Comparison of ENCODE assay signal across 1 cellular context in the genomic region with DNA sequence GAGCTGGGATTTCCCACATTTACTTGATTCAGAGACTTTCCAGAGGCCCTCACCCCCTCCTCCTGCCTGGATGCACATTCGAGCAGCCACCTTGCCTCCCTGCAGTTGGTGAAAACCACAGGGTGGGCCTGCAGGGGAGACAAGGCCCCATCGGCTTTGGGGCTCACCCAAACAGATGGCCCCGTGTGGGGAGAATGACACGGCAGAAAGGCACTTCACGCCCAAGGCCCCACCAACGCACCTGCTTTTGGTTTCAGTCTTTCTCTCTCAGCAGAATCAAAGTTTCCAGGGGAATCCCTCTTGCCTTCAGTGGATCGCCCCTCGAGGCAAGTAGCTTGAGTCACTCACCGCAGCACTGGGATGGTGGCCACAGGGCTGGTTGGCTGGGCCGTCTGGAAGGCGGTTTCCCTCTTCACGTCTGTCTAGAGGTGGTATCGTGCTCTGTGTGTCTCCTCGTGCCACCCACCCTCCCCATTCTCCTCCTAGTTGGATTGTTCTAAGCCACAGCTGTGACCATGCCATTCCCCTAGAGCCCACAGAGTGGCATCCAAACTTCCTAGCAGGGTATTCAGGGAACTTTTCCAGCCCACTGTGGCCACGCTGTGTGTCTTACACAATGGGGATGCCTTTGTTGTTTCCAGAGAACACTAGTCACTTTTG.
TF ChIP-seq lines count a peak whose summit lies in the region.

No MANE protein-coding gene starts in this region.

TF ChIP-seq in GM12878, 131 proteins besides CTCF, POLR2A, EP300 and RAD21 (continued from another document and continues in another):
- TF ChIP-seq, protein P1, sequence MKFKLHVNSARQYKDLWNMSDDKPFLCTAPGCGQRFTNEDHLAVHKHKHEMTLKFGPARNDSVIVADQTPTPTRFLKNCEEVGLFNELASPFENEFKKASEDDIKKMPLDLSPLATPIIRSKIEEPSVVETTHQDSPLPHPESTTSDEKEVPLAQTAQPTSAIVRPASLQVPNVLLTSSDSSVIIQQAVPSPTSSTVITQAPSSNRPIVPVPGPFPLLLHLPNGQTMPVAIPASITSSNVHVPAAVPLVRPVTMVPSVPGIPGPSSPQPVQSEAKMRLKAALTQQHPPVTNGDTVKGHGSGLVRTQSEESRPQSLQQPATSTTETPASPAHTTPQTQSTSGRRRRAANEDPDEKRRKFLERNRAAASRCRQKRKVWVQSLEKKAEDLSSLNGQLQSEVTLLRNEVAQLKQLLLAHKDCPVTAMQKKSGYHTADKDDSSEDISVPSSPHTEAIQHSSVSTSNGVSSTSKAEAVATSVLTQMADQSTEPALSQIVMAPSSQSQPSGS (IDR thresholded peaks at IDR 0.05; ENCODE audit: low read length): peak; percentile 74
- TF ChIP-seq DPF2 (IDR thresholded peaks at IDR 0.05): peak; percentile 93
- no peak; the same call in 1 of the 2 replicates for TF ChIP-seq MEF2A (IDR thresholded peaks at IDR 0.05; ENCODE audit: insufficient read depth, low read depth, low read length)
- TF ChIP-seq, protein P2, sequence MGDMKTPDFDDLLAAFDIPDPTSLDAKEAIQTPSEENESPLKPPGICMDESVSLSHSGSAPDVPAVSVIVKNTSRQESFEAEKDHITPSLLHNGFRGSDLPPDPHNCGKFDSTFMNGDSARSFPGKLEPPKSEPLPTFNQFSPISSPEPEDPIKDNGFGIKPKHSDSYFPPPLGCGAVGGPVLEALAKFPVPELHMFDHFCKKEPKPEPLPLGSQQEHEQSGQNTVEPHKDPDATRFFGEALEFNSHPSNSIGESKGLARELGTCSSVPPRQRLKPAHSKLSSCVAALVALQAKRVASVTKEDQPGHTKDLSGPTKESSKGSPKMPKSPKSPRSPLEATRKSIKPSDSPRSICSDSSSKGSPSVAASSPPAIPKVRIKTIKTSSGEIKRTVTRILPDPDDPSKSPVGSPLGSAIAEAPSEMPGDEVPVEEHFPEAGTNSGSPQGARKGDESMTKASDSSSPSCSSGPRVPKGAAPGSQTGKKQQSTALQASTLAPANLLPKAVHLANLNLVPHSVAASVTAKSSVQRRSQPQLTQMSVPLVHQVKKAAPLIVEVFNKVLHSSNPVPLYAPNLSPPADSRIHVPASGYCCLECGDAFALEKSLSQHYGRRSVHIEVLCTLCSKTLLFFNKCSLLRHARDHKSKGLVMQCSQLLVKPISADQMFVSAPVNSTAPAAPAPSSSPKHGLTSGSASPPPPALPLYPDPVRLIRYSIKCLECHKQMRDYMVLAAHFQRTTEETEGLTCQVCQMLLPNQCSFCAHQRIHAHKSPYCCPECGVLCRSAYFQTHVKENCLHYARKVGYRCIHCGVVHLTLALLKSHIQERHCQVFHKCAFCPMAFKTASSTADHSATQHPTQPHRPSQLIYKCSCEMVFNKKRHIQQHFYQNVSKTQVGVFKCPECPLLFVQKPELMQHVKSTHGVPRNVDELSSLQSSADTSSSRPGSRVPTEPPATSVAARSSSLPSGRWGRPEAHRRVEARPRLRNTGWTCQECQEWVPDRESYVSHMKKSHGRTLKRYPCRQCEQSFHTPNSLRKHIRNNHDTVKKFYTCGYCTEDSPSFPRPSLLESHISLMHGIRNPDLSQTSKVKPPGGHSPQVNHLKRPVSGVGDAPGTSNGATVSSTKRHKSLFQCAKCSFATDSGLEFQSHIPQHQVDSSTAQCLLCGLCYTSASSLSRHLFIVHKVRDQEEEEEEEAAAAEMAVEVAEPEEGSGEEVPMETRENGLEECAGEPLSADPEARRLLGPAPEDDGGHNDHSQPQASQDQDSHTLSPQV (IDR thresholded peaks at IDR 0.05): no peak
- TF ChIP-seq HCFC1 (IDR thresholded peaks at IDR 0.05; ENCODE audit: low read length): peak; percentile 18
- TF ChIP-seq, protein P3, sequence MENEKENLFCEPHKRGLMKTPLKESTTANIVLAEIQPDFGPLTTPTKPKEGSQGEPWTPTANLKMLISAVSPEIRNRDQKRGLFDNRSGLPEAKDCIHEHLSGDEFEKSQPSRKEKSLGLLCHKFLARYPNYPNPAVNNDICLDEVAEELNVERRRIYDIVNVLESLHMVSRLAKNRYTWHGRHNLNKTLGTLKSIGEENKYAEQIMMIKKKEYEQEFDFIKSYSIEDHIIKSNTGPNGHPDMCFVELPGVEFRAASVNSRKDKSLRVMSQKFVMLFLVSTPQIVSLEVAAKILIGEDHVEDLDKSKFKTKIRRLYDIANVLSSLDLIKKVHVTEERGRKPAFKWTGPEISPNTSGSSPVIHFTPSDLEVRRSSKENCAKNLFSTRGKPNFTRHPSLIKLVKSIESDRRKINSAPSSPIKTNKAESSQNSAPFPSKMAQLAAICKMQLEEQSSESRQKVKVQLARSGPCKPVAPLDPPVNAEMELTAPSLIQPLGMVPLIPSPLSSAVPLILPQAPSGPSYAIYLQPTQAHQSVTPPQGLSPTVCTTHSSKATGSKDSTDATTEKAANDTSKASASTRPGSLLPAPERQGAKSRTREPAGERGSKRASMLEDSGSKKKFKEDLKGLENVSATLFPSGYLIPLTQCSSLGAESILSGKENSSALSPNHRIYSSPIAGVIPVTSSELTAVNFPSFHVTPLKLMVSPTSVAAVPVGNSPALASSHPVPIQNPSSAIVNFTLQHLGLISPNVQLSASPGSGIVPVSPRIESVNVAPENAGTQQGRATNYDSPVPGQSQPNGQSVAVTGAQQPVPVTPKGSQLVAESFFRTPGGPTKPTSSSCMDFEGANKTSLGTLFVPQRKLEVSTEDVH (IDR thresholded peaks at IDR 0.05; ENCODE audit: low read depth, partially characterized antibody): peak; percentile 14
- TF ChIP-seq ETV6 (conservative IDR thresholded peaks at IDR 0.05 in 1 of 2, IDR thresholded peaks at IDR 0.05 in 1 of 2; ENCODE audit: borderline replicate concordance in 1 of 2, low read depth in 1 of 2): peak in 1 of 2 experiments; percentile 74; a peak in 1 of 4 replicates
- TF ChIP-seq, protein P4, sequence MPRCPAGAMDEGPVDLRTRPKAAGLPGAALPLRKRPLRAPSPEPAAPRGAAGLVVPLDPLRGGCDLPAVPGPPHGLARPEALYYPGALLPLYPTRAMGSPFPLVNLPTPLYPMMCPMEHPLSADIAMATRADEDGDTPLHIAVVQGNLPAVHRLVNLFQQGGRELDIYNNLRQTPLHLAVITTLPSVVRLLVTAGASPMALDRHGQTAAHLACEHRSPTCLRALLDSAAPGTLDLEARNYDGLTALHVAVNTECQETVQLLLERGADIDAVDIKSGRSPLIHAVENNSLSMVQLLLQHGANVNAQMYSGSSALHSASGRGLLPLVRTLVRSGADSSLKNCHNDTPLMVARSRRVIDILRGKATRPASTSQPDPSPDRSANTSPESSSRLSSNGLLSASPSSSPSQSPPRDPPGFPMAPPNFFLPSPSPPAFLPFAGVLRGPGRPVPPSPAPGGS (IDR thresholded peaks at IDR 0.05; ENCODE audit: borderline replicate concordance, insufficient read depth, low read depth, low read length, poor library complexity, severe bottlenecking): peak; percentile 93
- peak; percentile 74; the same call in 1 of the 2 replicates for TF ChIP-seq ZNF207 (IDR thresholded peaks at IDR 0.05; ENCODE audit: borderline replicate concordance)
- peak; percentile 82 for TF ChIP-seq KLF5 (IDR thresholded peaks at IDR 0.05; ENCODE audit: partially characterized antibody)
- TF ChIP-seq, protein P5, sequence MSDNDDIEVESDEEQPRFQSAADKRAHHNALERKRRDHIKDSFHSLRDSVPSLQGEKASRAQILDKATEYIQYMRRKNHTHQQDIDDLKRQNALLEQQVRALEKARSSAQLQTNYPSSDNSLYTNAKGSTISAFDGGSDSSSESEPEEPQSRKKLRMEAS (IDR thresholded peaks at IDR 0.05; ENCODE audit: low read depth, low read length): no peak; the same call in 1 of the 2 replicates
- peak; percentile 98 for TF ChIP-seq EED (IDR thresholded peaks at IDR 0.05; ENCODE audit: low read depth)
- peak; percentile 94 for TF ChIP-seq TBL1XR1 (IDR thresholded peaks at IDR 0.05; ENCODE audit: low read depth, low read length)
- TF ChIP-seq RBBP5 (conservative IDR thresholded peaks at IDR 0.05): no peak
- peak; percentile 96 for TF ChIP-seq TCF3 (IDR thresholded peaks at IDR 0.05; ENCODE audit: borderline replicate concordance, insufficient read depth, low read depth, low read length)
- peak; percentile 73; the same call in 1 of the 2 replicates for TF ChIP-seq MYB (IDR thresholded peaks at IDR 0.05; ENCODE audit: borderline replicate concordance, low read depth, low read length)
- peak; percentile 97 for TF ChIP-seq CBFB (IDR thresholded peaks at IDR 0.05; ENCODE audit: low read depth)
- peak; percentile 67; the same call in 1 of the 2 replicates for TF ChIP-seq TAF1 (IDR thresholded peaks at IDR 0.05; ENCODE audit: borderline replicate concordance, low read depth, low read length)
- no peak; the same call in none of the 2 replicates for TF ChIP-seq HDGF (IDR thresholded peaks at IDR 0.05)
- TF ChIP-seq MEF2B (IDR thresholded peaks at IDR 0.05; ENCODE audit: partially characterized antibody, poor library complexity, severe bottlenecking): peak; percentile 71
- peak; percentile 69; the same call in 1 of the 2 replicates for TF ChIP-seq PML (IDR thresholded peaks at IDR 0.05; ENCODE audit: low read length)
- no peak for TF ChIP-seq ESRRA (IDR thresholded peaks at IDR 0.05; ENCODE audit: low read length)
- TF ChIP-seq ZNF274 (IDR thresholded peaks at IDR 0.05; ENCODE audit: insufficient read depth, insufficient read length): no peak
- peak; percentile 82 to 88 for TF ChIP-seq BHLHE40 (IDR thresholded peaks at IDR 0.05; ENCODE audit: borderline replicate concordance in 1 of 2, low read depth in 2 of 2, low read length in 1 of 2)
- peak; percentile 96 for TF ChIP-seq RUNX3 (IDR thresholded peaks at IDR 0.05; ENCODE audit: low read length)
- peak in 1 of 2 experiments; percentile 32; a peak in 1 of 4 replicates for TF ChIP-seq SRF (IDR thresholded peaks at IDR 0.05; ENCODE audit: low read depth in 2 of 2, low read length in 2 of 2)
- TF ChIP-seq TARDBP (IDR thresholded peaks at IDR 0.05; ENCODE audit: borderline replicate concordance): no peak; the same call in 1 of the 2 replicates
- TF ChIP-seq SMARCA5 (IDR thresholded peaks at IDR 0.05): no peak
- TF ChIP-seq MTA2 (IDR thresholded peaks at IDR 0.05; ENCODE audit: low read depth): peak; percentile 77
- TF ChIP-seq HDAC2 (IDR thresholded peaks at IDR 0.05): no peak
- TF ChIP-seq CREB1 (IDR thresholded peaks at IDR 0.05; ENCODE audit: low read depth): peak; percentile 85
- TF ChIP-seq, protein P6, sequence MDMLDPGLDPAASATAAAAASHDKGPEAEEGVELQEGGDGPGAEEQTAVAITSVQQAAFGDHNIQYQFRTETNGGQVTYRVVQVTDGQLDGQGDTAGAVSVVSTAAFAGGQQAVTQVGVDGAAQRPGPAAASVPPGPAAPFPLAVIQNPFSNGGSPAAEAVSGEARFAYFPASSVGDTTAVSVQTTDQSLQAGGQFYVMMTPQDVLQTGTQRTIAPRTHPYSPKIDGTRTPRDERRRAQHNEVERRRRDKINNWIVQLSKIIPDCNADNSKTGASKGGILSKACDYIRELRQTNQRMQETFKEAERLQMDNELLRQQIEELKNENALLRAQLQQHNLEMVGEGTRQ (IDR thresholded peaks at IDR 0.05; ENCODE audit: borderline replicate concordance, low read depth, low read length): no peak
- TF ChIP-seq, protein P7, sequence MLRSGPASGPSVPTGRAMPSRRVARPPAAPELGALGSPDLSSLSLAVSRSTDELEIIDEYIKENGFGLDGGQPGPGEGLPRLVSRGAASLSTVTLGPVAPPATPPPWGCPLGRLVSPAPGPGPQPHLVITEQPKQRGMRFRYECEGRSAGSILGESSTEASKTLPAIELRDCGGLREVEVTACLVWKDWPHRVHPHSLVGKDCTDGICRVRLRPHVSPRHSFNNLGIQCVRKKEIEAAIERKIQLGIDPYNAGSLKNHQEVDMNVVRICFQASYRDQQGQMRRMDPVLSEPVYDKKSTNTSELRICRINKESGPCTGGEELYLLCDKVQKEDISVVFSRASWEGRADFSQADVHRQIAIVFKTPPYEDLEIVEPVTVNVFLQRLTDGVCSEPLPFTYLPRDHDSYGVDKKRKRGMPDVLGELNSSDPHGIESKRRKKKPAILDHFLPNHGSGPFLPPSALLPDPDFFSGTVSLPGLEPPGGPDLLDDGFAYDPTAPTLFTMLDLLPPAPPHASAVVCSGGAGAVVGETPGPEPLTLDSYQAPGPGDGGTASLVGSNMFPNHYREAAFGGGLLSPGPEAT (IDR thresholded peaks at IDR 0.05; ENCODE audit: low read depth): peak; percentile 93
- peak; percentile 75; the same call in 1 of the 2 replicates for TF ChIP-seq CHD2 (IDR thresholded peaks at IDR 0.05; ENCODE audit: borderline replicate concordance, low read depth, low read length)
- peak; percentile 58; the same call in 1 of the 2 replicates for TF ChIP-seq ZBED1 (IDR thresholded peaks at IDR 0.05; ENCODE audit: borderline replicate concordance)
- TF ChIP-seq PAX5 (IDR thresholded peaks at IDR 0.05; ENCODE audit: borderline replicate concordance, low read depth, low read length): peak; percentile 92
- TF ChIP-seq, protein P8, sequence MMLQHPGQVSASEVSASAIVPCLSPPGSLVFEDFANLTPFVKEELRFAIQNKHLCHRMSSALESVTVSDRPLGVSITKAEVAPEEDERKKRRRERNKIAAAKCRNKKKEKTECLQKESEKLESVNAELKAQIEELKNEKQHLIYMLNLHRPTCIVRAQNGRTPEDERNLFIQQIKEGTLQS (IDR thresholded peaks at IDR 0.05; ENCODE audit: borderline replicate concordance, extremely low read depth, low read depth, low read length): no peak
- TF ChIP-seq SIN3A (IDR thresholded peaks at IDR 0.05; ENCODE audit: low read depth, low read length): 0 out of 2 replicates have a peak, but pooled peaks have one; percentile 23
- peak; percentile 91 for TF ChIP-seq ATF7 (IDR thresholded peaks at IDR 0.05; ENCODE audit: low read depth)
- TF ChIP-seq EGR1 (IDR thresholded peaks at IDR 0.05; ENCODE audit: borderline replicate concordance in 1 of 2, low read depth in 2 of 2, low read length in 2 of 2): peak in 1 of 2 experiments; percentile 51; a peak in 1 of 3 replicates
- TF ChIP-seq PAX8 (IDR thresholded peaks at IDR 0.05): no peak
- no peak for TF ChIP-seq RCOR1 (conservative IDR thresholded peaks at IDR 0.05; ENCODE audit: low read depth, low read length)
- 0 out of 2 replicates have a peak, but pooled peaks have one; percentile 8 for TF ChIP-seq SMC3 (IDR thresholded peaks at IDR 0.05; ENCODE audit: borderline replicate concordance, low read length)
- TF ChIP-seq, protein P9, sequence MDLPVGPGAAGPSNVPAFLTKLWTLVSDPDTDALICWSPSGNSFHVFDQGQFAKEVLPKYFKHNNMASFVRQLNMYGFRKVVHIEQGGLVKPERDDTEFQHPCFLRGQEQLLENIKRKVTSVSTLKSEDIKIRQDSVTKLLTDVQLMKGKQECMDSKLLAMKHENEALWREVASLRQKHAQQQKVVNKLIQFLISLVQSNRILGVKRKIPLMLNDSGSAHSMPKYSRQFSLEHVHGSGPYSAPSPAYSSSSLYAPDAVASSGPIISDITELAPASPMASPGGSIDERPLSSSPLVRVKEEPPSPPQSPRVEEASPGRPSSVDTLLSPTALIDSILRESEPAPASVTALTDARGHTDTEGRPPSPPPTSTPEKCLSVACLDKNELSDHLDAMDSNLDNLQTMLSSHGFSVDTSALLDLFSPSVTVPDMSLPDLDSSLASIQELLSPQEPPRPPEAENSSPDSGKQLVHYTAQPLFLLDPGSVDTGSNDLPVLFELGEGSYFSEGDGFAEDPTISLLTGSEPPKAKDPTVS (IDR thresholded peaks at IDR 0.05; ENCODE audit: low read depth, low read length): no peak
